Comparison of ENCODE assay signal across 10 cellular contexts in the genomic region with DNA sequence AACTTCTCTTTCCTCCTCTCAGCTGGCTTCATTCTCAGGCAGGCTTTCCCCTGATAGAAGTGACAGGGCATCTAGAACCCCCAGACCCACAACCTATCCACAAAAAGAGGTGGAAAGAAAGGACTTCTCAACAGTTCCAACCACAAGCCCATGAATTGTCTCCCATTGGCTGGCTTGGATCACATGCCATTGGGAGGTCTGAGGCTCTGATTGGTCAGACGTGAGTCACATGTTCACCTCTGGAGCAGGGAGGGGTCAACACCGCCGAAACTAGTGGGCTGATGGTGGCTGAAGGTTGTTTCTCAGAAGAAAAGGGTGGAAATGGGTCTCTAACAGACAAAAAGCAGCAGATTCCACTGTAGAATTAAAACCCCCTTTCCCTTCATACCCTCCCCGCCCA. TPM values are rescaled to one million over a fixed set of nuclear protein-coding genes. Genes with fewer than 3 reads are reported as not detected.
DNase-seq lines count a peak whose midpoint lies in the region; ATAC-seq and TF ChIP-seq lines count a peak whose summit lies in the region.
"Had no signal": no experiment of that assay in that cellular context is flagged by ENCODE, and none has a peak within 500 bp of the region (broad histone marks: within the 10 kb centered on the region; RNA-seq: fewer than 3 reads in every experiment).

No MANE protein-coding gene starts in this region.

- POLR2A ChIA-PET in Caco-2 (lab: Charles Lee), result no interaction called here

- no peak for ATAC-seq in activated T-cell treated with anti-CD3 and anti-CD28 coated beads, Interleukin-2, amount 50 U/mL, for 72 hours (replicated peaks in 1 of 2)
- no peak for ATAC-seq in GM18505 (IDR thresholded peaks at IDR 0.05; ENCODE audit: unreplicated experiment)

- H3K36me3 ChIP-seq in Caco-2 (ENCODE audit: control insufficient read depth, insufficient read depth, low read length), result no peaks in the 10 kb centered on the region; the same call in none of the 2 replicates
- H3K36me3 ChIP-seq in MG63, result peaks cover 5% of the 10 kb centered on the region; the same call in 1 of the 2 replicates

- H3K27ac ChIP-seq in caudate nucleus (ENCODE audit: low read depth, low read length), result no peak overlapping the region

- H3K27me3 Mint-ChIP-seq in Caco-2 (ENCODE audit: insufficient read depth, unreplicated experiment), result no peaks in the 10 kb centered on the region
- peaks cover 28% of the 10 kb centered on the region for H3K27me3 Mint-ChIP-seq in activated T-cell treated with anti-CD3 and anti-CD28 coated beads, Interleukin-2, amount 50 U/mL, for 72 hours (ENCODE audit: low read depth)

- no peaks in the 10 kb centered on the region for H3K4me1 Mint-ChIP-seq in Caco-2 (ENCODE audit: low read depth, unreplicated experiment)
- peaks cover 22% of the 10 kb centered on the region for H3K4me1 Mint-ChIP-seq in activated T-cell treated with anti-CD3 and anti-CD28 coated beads, Interleukin-2, amount 50 U/mL, for 72 hours (ENCODE audit: low read depth)

- peaks cover 24% of the 10 kb centered on the region for H3K36me3 Mint-ChIP-seq in Caco-2 (ENCODE audit: insufficient read depth, unreplicated experiment)
- H3K36me3 Mint-ChIP-seq in activated T-cell treated with anti-CD3 and anti-CD28 coated beads, Interleukin-2, amount 50 U/mL, for 72 hours (ENCODE audit: insufficient read depth in 2 of 2), result peaks cover 0 to 4% of the 10 kb centered on the region in 2 donors

- no peak overlapping the region for H3K4me3 ChIP-seq in Caco-2 (ENCODE audit: low read depth, low read length)
- no peak overlapping the region for H3K4me3 ChIP-seq in MG63

- H3K9me3 ChIP-seq in Caco-2, result no peaks in the 10 kb centered on the region
- H3K9me3 ChIP-seq in MG63, result no peaks in the 10 kb centered on the region

- CTCF ChIA-PET in Caco-2 (lab: Charles Lee), result no interaction called here

- intact Hi-C loops in Caco-2 (cut with micrococcal nuclease; ENCODE audit: unreplicated experiment), result no loop called here

- H3K4me3 Mint-ChIP-seq in Caco-2 (ENCODE audit: unreplicated experiment), result no peak overlapping the region
- no peak overlapping the region for H3K4me3 Mint-ChIP-seq in activated T-cell treated with anti-CD3 and anti-CD28 coated beads, Interleukin-2, amount 50 U/mL, for 72 hours

- no peaks in the 10 kb centered on the region for H3K4me1 ChIP-seq in Caco-2

- H3K27me3 ChIP-seq in Caco-2 (replicated peaks; ENCODE audit: control insufficient read depth, insufficient read depth, low read length) (no peaks in the 10 kb centered on the region), MG63 (no peaks in the 10 kb centered on the region)

- no TSS peak for BruUV-seq in Caco-2 (replicated peaks; lab: Mats Ljungman, UMichigan)

- TF ChIP-seq POLR2A in GM18505 (IDR thresholded peaks at IDR 0.05; ENCODE audit: borderline replicate concordance, extremely low read depth, insufficient read depth, insufficient read length), result no peak

- TF ChIP-seq CTCF in Caco-2 (IDR thresholded peaks at IDR 0.05; ENCODE audit: insufficient read depth in 1 of 2, low read depth in 1 of 2, low read length in 1 of 2, severe bottlenecking in 1 of 2, unreplicated experiment in 1 of 2), result no peak

- DNase-seq in Caco-2 (peak; percentile 26 to 43), MG63 (peak; percentile 45), astrocyte of the hippocampus (ENCODE audit: low read depth, low spot score) (peak; percentile 10), myocyte (ENCODE audit: low read depth) (peak; percentile 46), caudate nucleus (lab: John Stamatoyannopoulos, UW) (no peak), CD1c-positive myeloid dendritic cell (ENCODE audit: extremely low spot score) (no peak)
- no peak for DNase-seq in activated T-cell treated with anti-CD3 and anti-CD28 coated beads, Interleukin-2, amount 50 U/mL, for 72 hours
- DNase-seq: activated CD4-positive, alpha-beta T cell treated with anti-CD3 and anti-CD28 coated beads, Interleukin-2, amount 50 U/mL, for 4 hours; NCI-H1694 treated with DMSO at 0.1 percent for 48 hours had no signal

- peaks cover 9% of the 10 kb centered on the region for H3K9me3 Mint-ChIP-seq in Caco-2 (ENCODE audit: unreplicated experiment)
- H3K9me3 Mint-ChIP-seq in activated T-cell treated with anti-CD3 and anti-CD28 coated beads, Interleukin-2, amount 50 U/mL, for 72 hours, result peaks cover 0 to 2% of the 10 kb centered on the region in 2 donors

- no peak overlapping the region for H3K27ac Mint-ChIP-seq in Caco-2 (ENCODE audit: unreplicated experiment)
- no peak overlapping the region for H3K27ac Mint-ChIP-seq in activated T-cell treated with anti-CD3 and anti-CD28 coated beads, Interleukin-2, amount 50 U/mL, for 72 hours

RNA-seq across cellular contexts. Expression of a gene that starts 47.3 kb away (rescaled TPM):
- total RNA-seq in Caco-2 (2022) (44.5 and 46.4 TPM in 2 replicates), myocyte (5.6 and 10.6 TPM in 2 replicates)
- total RNA-seq in MG63 (2014; rRNA removed; shearing (Covaris generic); ENCODE audit: low replicate concordance), result 8.1 and 8.8 TPM in 2 replicates
- polyA plus RNA-seq in myocyte (2012), result 31.0 TPM
- 1 to 10 TPM; 6.4 to 9.9 TPM for total RNA-seq in activated T-cell treated with anti-CD3 and anti-CD28 coated beads, Interleukin-2, amount 50 U/mL, for 72 hours

Comparison
In these comparisons a context has a peak if more than half of its experiments do, and no peak if none do; other contexts are left out.
1. DNase-seq: peak in Caco-2 (2 of 2), MG63 (single experiment), astrocyte of the hippocampus (single experiment) and myocyte (single experiment); none in activated T-cell treated with anti-CD3 and anti-CD28 coated beads, Interleukin-2, amount 50 U/mL, for 72 hours (0 of 2), caudate nucleus (0 of 61) and CD1c-positive myeloid dendritic cell (single experiment).